ENCODE assay signal across 1 cellular context in genomic region chr20:37276494-37277252, GRCh38.
TF ChIP-seq lines count a peak whose summit lies in the region.

No MANE protein-coding gene starts in this region.

TF ChIP-seq in HCT116, 20 proteins besides CTCF, POLR2A, EP300 and RAD21 (continued from another document):
- TF ChIP-seq REST (IDR thresholded peaks at IDR 0.05; ENCODE audit: low read depth) (no peak), EZH2 (IDR thresholded peaks at IDR 0.05) (no peak), FOSL1 (IDR thresholded peaks at IDR 0.05; ENCODE audit: low read depth) (no peak), SIN3A (IDR thresholded peaks at IDR 0.05; ENCODE audit: low read depth) (no peak), CEBPB (IDR thresholded peaks at IDR 0.05; ENCODE audit: low read depth) (no peak), SP1 (IDR thresholded peaks at IDR 0.05; ENCODE audit: low read depth) (no peak), ZFX (IDR thresholded peaks at IDR 0.05) (no peak), EZH2phosphoT487 (IDR thresholded peaks at IDR 0.05; ENCODE audit: borderline replicate concordance) (no peak)
